25 cellular contexts compared by ENCODE assay signal in the genomic region with DNA sequence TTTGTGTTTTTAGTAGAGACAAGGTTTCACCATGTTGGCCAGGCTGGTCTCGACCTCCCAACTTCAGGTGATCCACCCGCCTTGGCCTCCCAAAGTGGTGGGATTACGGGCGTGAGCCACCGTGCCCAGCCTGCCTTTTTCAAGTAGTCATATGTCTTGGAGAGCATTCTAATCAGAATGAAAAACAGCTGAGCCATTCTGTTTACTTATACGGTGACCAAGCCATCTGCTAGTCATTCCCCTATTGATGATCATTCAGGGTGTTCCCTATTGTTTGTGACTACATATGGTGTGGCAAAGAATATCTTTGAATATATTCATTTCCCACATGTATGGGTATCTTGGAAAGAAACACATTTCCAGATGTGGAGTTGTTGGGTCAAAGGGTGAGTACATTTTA. TPM values are rescaled to one million over a fixed set of nuclear protein-coding genes. Genes with fewer than 3 reads are reported as not detected.
A peak's percentile ranks its signal among the peaks of the same experiment; 100 is the strongest.
DNase-seq lines count a peak whose midpoint lies in the region; ATAC-seq, FAIRE-seq and TF ChIP-seq lines count a peak whose summit lies in the region.
"Had no signal": no experiment of that assay in that cellular context is flagged by ENCODE, and none has a peak within 500 bp of the region (broad histone marks: within the 10 kb centered on the region; RNA-seq: fewer than 3 reads in every experiment).

No MANE protein-coding gene starts in this region.

- H3K27ac ChIP-seq in PC-3 (ENCODE audit: low read length): no peak overlapping the region
- H3K27ac ChIP-seq: body of pancreas, hepatocyte, KMS-11, neural progenitor cell, spleen, stomach, transverse colon had no signal

- H3K36me3 ChIP-seq in BJ (ENCODE audit: control insufficient read depth, insufficient read depth, low read length) (no peaks in the 10 kb centered on the region), PC-3 (ENCODE audit: low read depth, low read length) (no peaks in the 10 kb centered on the region)
- H3K36me3 ChIP-seq: neural progenitor cell, transverse colon had no signal

- CTCF ChIA-PET in BJ (lab: Yijun Ruan, JAX) (interaction anchor here (1.3 kb wide), 1 partner anchor 9 kb away, joined by 4 read pairs; no protein-coding TSS in a partner anchor), PC-3 (lab: Charles Lee) (no interaction called here)

- H3K9ac ChIP-seq in PC-3 (ENCODE audit: low read length): no peak overlapping the region
- H3K9ac ChIP-seq: KMS-11, neural progenitor cell had no signal

- no peaks in the 10 kb centered on the region for H3F3A ChIP-seq in PC-3 (ENCODE audit: low read length, unreplicated experiment)

- H3K36me3 Mint-ChIP-seq in stimulated activated naive B cell treated with anti-CD40 and anti-IgM and Interleukin-4, amounts not matched to agents 10 μg/mL and 1 μg/mL and 100 μg/mL, for 72 hours: peaks cover 0 to 3% of the 10 kb centered on the region in 2 donors
- H3K36me3 Mint-ChIP-seq: activated naive CD8-positive, alpha-beta T cell treated with anti-CD3 and anti-CD28 coated beads for 36 hours; neural progenitor cell had no signal

- no peak overlapping the region for H3K4me3 Mint-ChIP-seq in stimulated activated naive B cell treated with anti-CD40 and anti-IgM and Interleukin-4, amounts not matched to agents 10 μg/mL and 1 μg/mL and 100 μg/mL, for 72 hours
- H3K4me3 Mint-ChIP-seq: activated naive CD8-positive, alpha-beta T cell treated with anti-CD3 and anti-CD28 coated beads for 36 hours; endodermal cell; neural progenitor cell; T-helper 2 cell treated with Interferon-gamma antibody and Interleukin-4, amounts not matched to agents 5 μg/mL and 100 μg/mL, for 36 hours had no signal

- no TSS peak for BruUV-seq in PC-3 (replicated peaks; lab: Mats Ljungman, UMichigan)

- no peaks in the 10 kb centered on the region for H3K79me2 ChIP-seq in PC-3 (ENCODE audit: low read length)
- H3K79me2 ChIP-seq: hepatocyte had no signal

- intact Hi-C loops in PC-3 (cut with micrococcal nuclease): loop anchor here (5.0 kb wide), 1 partner anchor 52 kb away; a partner anchor contains a TSS

- H2AFZ ChIP-seq in PC-3 (ENCODE audit: low read length): no peak overlapping the region
- H2AFZ ChIP-seq: hepatocyte, neural progenitor cell had no signal

- peak; percentile 93 for ATAC-seq in PC-3
- ATAC-seq in stimulated activated naive B cell treated with anti-CD40 and anti-IgM and Interleukin-4, amounts not matched to agents 10 μg/mL and 1 μg/mL and 100 μg/mL, for 72 hours (replicated peaks): no peak
- ATAC-seq: body of pancreas had no signal

- H3K27me3 ChIP-seq in BJ (ENCODE audit: control insufficient read depth, insufficient read depth, low read length) (no peaks in the 10 kb centered on the region), PC-3 (ENCODE audit: low read length) (no peaks in the 10 kb centered on the region)
- H3K27me3 ChIP-seq: body of pancreas, hepatocyte, spleen, stomach, transverse colon had no signal

- no peaks in the 10 kb centered on the region for H3K9me3 Mint-ChIP-seq in stimulated activated naive B cell treated with anti-CD40 and anti-IgM and Interleukin-4, amounts not matched to agents 10 μg/mL and 1 μg/mL and 100 μg/mL, for 72 hours
- H3K9me3 Mint-ChIP-seq: activated naive CD8-positive, alpha-beta T cell treated with anti-CD3 and anti-CD28 coated beads for 36 hours; activated T-helper 2 cell treated with anti-CD3 and anti-CD28 coated beads, Interferon-gamma antibody, Interleukin-2, Interleukin-4, amounts not matched to agents 10 μg/mL and 5 μg/mL and 100 μg/mL, durations not matched to agents 14 hours and 24 hours and 36 hours; endodermal cell; neural progenitor cell; T-helper 2 cell treated with Interferon-gamma antibody and Interleukin-4, amounts not matched to agents 5 μg/mL and 100 μg/mL, for 36 hours had no signal

- DNase-seq in BJ (ENCODE audit: low read depth) (peak; percentile 21), EL (peak; percentile 54), PC-3 (peak; percentile 76), fibroblast of mammary gland (ENCODE audit: low read depth) (peak; percentile 93), SHP77 (lab: John Stamatoyannopoulos, UW) (no peak), urothelium cell line (ENCODE audit: low spot score) (no peak)
- no peak for DNase-seq in stimulated activated naive B cell treated with anti-CD40 and anti-IgM and Interleukin-4, amounts not matched to agents 10 μg/mL and 1 μg/mL and 100 μg/mL, for 72 hours
- DNase-seq: activated CD8-positive, alpha-beta memory T cell treated with anti-CD3 and anti-CD28 coated beads, Interleukin-2, amount 50 U/mL, for 4 hours; activated naive CD8-positive, alpha-beta T cell treated with anti-CD3 and anti-CD28 coated beads for 36 hours; body of pancreas; endodermal cell; NCI-H2029; spleen; stimulated activated CD4-positive, alpha-beta T cell treated with anti-CD3 and anti-CD28 coated beads, Interleukin-4, amount 100 ng/mL, for 24 hours; stomach; transverse colon had no signal

- H3K27ac Mint-ChIP-seq in stimulated activated naive B cell treated with anti-CD40 and anti-IgM and Interleukin-4, amounts not matched to agents 10 μg/mL and 1 μg/mL and 100 μg/mL, for 72 hours: no peak overlapping the region
- H3K27ac Mint-ChIP-seq: activated naive CD8-positive, alpha-beta T cell treated with anti-CD3 and anti-CD28 coated beads for 36 hours; activated T-helper 2 cell treated with anti-CD3 and anti-CD28 coated beads, Interferon-gamma antibody, Interleukin-2, Interleukin-4, amounts not matched to agents 10 μg/mL and 5 μg/mL and 100 μg/mL, durations not matched to agents 14 hours and 24 hours and 36 hours; endodermal cell; neural progenitor cell; T-helper 2 cell treated with Interferon-gamma antibody and Interleukin-4, amounts not matched to agents 5 μg/mL and 100 μg/mL, for 36 hours had no signal

- FAIRE-seq in urothelium cell line (lab: Jason Lieb, UNC): no peak
- FAIRE-seq: colon, GM19239 had no signal

- H3K4me3 ChIP-seq in BJ (ENCODE audit: low read depth, low read length): no peak overlapping the region
- H3K4me3 ChIP-seq in PC-3 (ENCODE audit: low read length): no peak overlapping the region
- no peak overlapping the region for H3K4me3 ChIP-seq in fibroblast of mammary gland (ENCODE audit: control insufficient read depth, low read depth, low read length)
- H3K4me3 ChIP-seq: body of pancreas, hepatocyte, neural progenitor cell, spleen, stomach, transverse colon had no signal

- no peaks in the 10 kb centered on the region for H3K9me3 ChIP-seq in PC-3 (ENCODE audit: low read length)
- H3K9me3 ChIP-seq: body of pancreas, spleen, stomach, transverse colon had no signal

- peaks cover 5% of the 10 kb centered on the region; the same call in 1 of the 2 replicates for H3K4me1 ChIP-seq in PC-3 (ENCODE audit: insufficient read depth, low read length)
- H3K4me1 ChIP-seq: body of pancreas, neural progenitor cell, spleen, stomach, transverse colon had no signal

- POLR2A ChIA-PET in BJ (lab: Charles Lee) (no interaction called here), PC-3 (lab: Charles Lee; ENCODE audit: unreplicated experiment) (no interaction called here)

- H4K20me1 ChIP-seq in PC-3 (ENCODE audit: low read length): no peaks in the 10 kb centered on the region

- H3K4me2 ChIP-seq in PC-3 (ENCODE audit: low read length): no peak overlapping the region
- H3K4me2 ChIP-seq: hepatocyte, KMS-11, neural progenitor cell had no signal

- peaks cover 4 to 6% of the 10 kb centered on the region in 2 donors for H3K27me3 Mint-ChIP-seq in stimulated activated naive B cell treated with anti-CD40 and anti-IgM and Interleukin-4, amounts not matched to agents 10 μg/mL and 1 μg/mL and 100 μg/mL, for 72 hours
- H3K27me3 Mint-ChIP-seq: activated naive CD8-positive, alpha-beta T cell treated with anti-CD3 and anti-CD28 coated beads for 36 hours had no signal

- TF ChIP-seq CTCF in BJ (IDR thresholded peaks at IDR 0.05; ENCODE audit: insufficient read depth, low read depth, low read length): no peak
- no peak for TF ChIP-seq CTCF in PC-3 (conservative IDR thresholded peaks at IDR 0.05; ENCODE audit: low read depth, low read length)
- no peak for TF ChIP-seq CTCF in fibroblast of mammary gland (conservative IDR thresholded peaks at IDR 0.05; ENCODE audit: control insufficient read depth, insufficient read depth, low read depth, low read length)

- no peaks in the 10 kb centered on the region for H3K9me2 ChIP-seq in PC-3 (replicated peaks; ENCODE audit: low read length)

- no peaks in the 10 kb centered on the region for H3K4me1 Mint-ChIP-seq in stimulated activated naive B cell treated with anti-CD40 and anti-IgM and Interleukin-4, amounts not matched to agents 10 μg/mL and 1 μg/mL and 100 μg/mL, for 72 hours
- H3K4me1 Mint-ChIP-seq: activated naive CD8-positive, alpha-beta T cell treated with anti-CD3 and anti-CD28 coated beads for 36 hours; endodermal cell had no signal

RNA-seq across cellular contexts. Expression of a gene that starts 17.2 kb away (rescaled TPM):
- polyA plus RNA-seq in BJ (2011; rRNA removed): 7.1 and 8.3 TPM in 2 replicates
- polyA minus RNA-seq in BJ (2011; rRNA and poly(A)+ RNA removed): 9.7 and 12.5 TPM in 2 replicates
- 7.3 and 11.9 TPM in 2 replicates for total RNA-seq in PC-3 (2014; rRNA removed)

RNA-seq across cellular contexts. Expression of a gene that starts 17.7 kb away (rescaled TPM):
- polyA plus RNA-seq in BJ (2011; rRNA removed): 9.7 and 15.0 TPM in 2 replicates
- polyA minus RNA-seq in BJ (2011; rRNA and poly(A)+ RNA removed): 1.4 and 2.4 TPM in 2 replicates
- total RNA-seq in PC-3 (2014; rRNA removed): 18.3 and 23.2 TPM in 2 replicates

RNA-seq across cellular contexts. Expression of a gene that starts 35.0 kb away (rescaled TPM):
- polyA plus RNA-seq in BJ (2011; rRNA removed): 0.02 and 0.05 TPM in 2 replicates
- not detected in 2 replicates for polyA minus RNA-seq in BJ (2011; rRNA and poly(A)+ RNA removed)
- 0.75 and 1.1 TPM in 2 replicates for total RNA-seq in PC-3 (2014; rRNA removed)
- total RNA-seq: body of pancreas, stomach had no signal

RNA-seq across cellular contexts. Expression of a gene that starts 49.4 kb away (rescaled TPM):
- polyA plus RNA-seq in BJ (2011; rRNA removed): 0.04 TPM in 1 of 2 replicates, not detected in the other
- polyA minus RNA-seq in BJ (2011; rRNA and poly(A)+ RNA removed): not detected in 2 replicates
- not detected in 2 replicates for total RNA-seq in PC-3 (2014; rRNA removed)
- total RNA-seq: activated naive CD8-positive, alpha-beta T cell treated with anti-CD3 and anti-CD28 coated beads for 36 hours; activated T-helper 2 cell treated with anti-CD3 and anti-CD28 coated beads, Interferon-gamma antibody, Interleukin-2, Interleukin-4, amounts not matched to agents 10 μg/mL and 5 μg/mL and 100 μg/mL, durations not matched to agents 14 hours and 24 hours and 36 hours; G401; SK-MEL-5 had no signal
- polyA plus RNA-seq: hepatocyte had no signal

RNA-seq across cellular contexts. Expression of a gene that starts 55.3 kb away (rescaled TPM):
- 10.9 and 17.1 TPM in 2 replicates for polyA plus RNA-seq in BJ (2011; rRNA removed)
- 15.7 and 19.1 TPM in 2 replicates for polyA minus RNA-seq in BJ (2011; rRNA and poly(A)+ RNA removed)
- total RNA-seq in PC-3 (2014; rRNA removed): 12.1 and 21.8 TPM in 2 replicates

Comparison
In these comparisons a context has a peak if more than half of its experiments do, and no peak if none do; other contexts are left out.
1. DNase-seq: peak in BJ (single experiment), EL (single experiment), PC-3 (single experiment) and fibroblast of mammary gland (single experiment); none in SHP77 (0 of 2), urothelium cell line (single experiment) and stimulated activated naive B cell treated with anti-CD40 and anti-IgM and Interleukin-4, amounts not matched to agents 10 μg/mL and 1 μg/mL and 100 μg/mL, for 72 hours (single experiment).